Comparison of ENCODE assay signal across 8 cellular contexts in the genomic region with DNA sequence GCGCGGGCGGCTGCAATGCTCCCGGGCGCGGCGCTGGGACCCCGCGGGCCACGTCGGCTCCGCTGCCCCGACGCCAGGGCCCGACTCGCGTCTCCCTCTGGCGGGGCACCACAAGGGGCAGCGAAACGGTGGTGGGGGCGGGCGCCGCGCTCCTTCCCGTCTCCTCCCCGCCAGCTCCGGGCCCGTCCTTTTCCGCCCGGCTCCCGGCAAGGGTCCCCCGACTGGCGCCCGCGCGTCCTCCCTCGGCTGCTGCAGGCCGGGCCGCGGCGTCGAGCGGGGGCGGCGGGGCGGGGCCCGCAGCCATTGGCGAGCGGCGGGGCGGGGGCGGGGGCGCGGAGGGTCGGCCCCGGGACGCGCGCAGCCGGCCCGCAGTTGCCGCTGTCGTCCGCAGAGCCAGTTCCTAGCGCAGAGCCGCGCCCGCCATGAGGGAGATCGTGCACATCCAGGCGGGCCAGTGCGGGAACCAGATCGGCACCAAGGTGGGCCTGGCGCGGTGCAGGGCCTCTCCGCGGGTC. TPM values are rescaled to one million over a fixed set of nuclear protein-coding genes. Genes with fewer than 3 reads are reported as not detected.
DNase-seq lines count a peak whose midpoint lies in the region; ATAC-seq, FAIRE-seq and TF ChIP-seq lines count a peak whose summit lies in the region.

A gene (plus strand): TSS at position 371 of the 515 bp plus-strand sequence. CDS start 52 bp downstream, at position 423.

- peaks cover 2 to 10% of the 10 kb centered on the region in 2 experiments for H3K36me3 ChIP-seq in endothelial cell of umbilical vein (ENCODE audit: control insufficient read depth in 2 of 2, extremely low read depth in 1 of 2, insufficient read depth in 2 of 2, low read length in 2 of 2)

- no peaks in the 10 kb centered on the region for H4K20me1 ChIP-seq in endothelial cell of umbilical vein (replicated peaks; ENCODE audit: control insufficient read depth, extremely low read depth, insufficient read depth, low read length)

- H3K9me3 ChIP-seq in endothelial cell of umbilical vein (replicated peaks; ENCODE audit: control insufficient read depth, insufficient read depth, low read length) (no peaks in the 10 kb centered on the region), mononuclear cell (ENCODE audit: low read depth, low read length) (peaks cover 8% of the 10 kb centered on the region)

- no peaks in the 10 kb centered on the region for H3K27me3 ChIP-seq in endothelial cell of umbilical vein (ENCODE audit: control insufficient read depth in 2 of 2, insufficient read depth in 2 of 2, low read length in 2 of 2)
- peaks cover 18% of the 10 kb centered on the region for H3K27me3 ChIP-seq in mononuclear cell (ENCODE audit: insufficient read depth, low read length)

- POLR2A ChIA-PET in endothelial cell of umbilical vein (lab: Charles Lee), result interaction anchor here (0.6 to 4.0 kb wide), 12 partner anchors 9 to 69 kb away, joined by 4 to 46 read pairs (median 7); a partner anchor contains a TSS

- H3K9me1 ChIP-seq in endothelial cell of umbilical vein (replicated peaks; ENCODE audit: control insufficient read depth, extremely low read depth, insufficient read depth, low read length), result no peaks in the 10 kb centered on the region

- H3K4me1 Mint-ChIP-seq in T-helper 1 cell treated with Interleukin-12 subunit alpha and Interleukin-12 subunit beta and Interleukin-4 antibody, amounts not matched to agents 30 μg/mL and 1 μg/mL, for 36 hours (ENCODE audit: low read depth), result peaks cover 12% of the 10 kb centered on the region
- peaks cover 20% of the 10 kb centered on the region for H3K4me1 Mint-ChIP-seq in type B pancreatic cell (ENCODE audit: unreplicated experiment)

- peaks cover 60% of the 10 kb centered on the region for H3K79me2 ChIP-seq in endothelial cell of umbilical vein (ENCODE audit: control insufficient read depth, insufficient read depth, low read length)

- peak; percentile 64 for ATAC-seq in GM21360 (IDR thresholded peaks at IDR 0.05; ENCODE audit: unreplicated experiment)

- H3K27ac ChIP-seq in endothelial cell of umbilical vein (ENCODE audit: insufficient read depth, low read depth, low read length) (peak within 1 kb of the TSS; percentile 90), caudate nucleus (ENCODE audit: low read depth, low read length) (no peak within 1 kb of the TSS)

- BruUV-seq in endothelial cell of umbilical vein (replicated peaks; lab: Mats Ljungman, UMichigan), result no TSS peak

- peak; percentile 87 for TF ChIP-seq POLR2A in endothelial cell of umbilical vein (IDR thresholded peaks at IDR 0.05; ENCODE audit: low read depth, low read length)

- H3K4me2 ChIP-seq in endothelial cell of umbilical vein (ENCODE audit: insufficient read depth, low read length), result peak within 1 kb of the TSS; percentile 98

- CTCF ChIA-PET in endothelial cell of umbilical vein (lab: Charles Lee), result interaction anchor here (0.9 to 4.7 kb wide), 12 partner anchors 9 to 71 kb away, joined by 3 to 109 read pairs (median 6); a partner anchor contains a TSS

- intact Hi-C loops in endothelial cell of umbilical vein (cut with micrococcal nuclease), result loop anchor here (1.0 kb wide), 4 partner anchors 12 to 69 kb away; a partner anchor contains a TSS

- peak within 1 kb of the TSS; percentile 82 for H3K4me3 Mint-ChIP-seq in T-helper 1 cell treated with Interleukin-12 subunit alpha and Interleukin-12 subunit beta and Interleukin-4 antibody, amounts not matched to agents 30 μg/mL and 1 μg/mL, for 36 hours
- H3K4me3 Mint-ChIP-seq in type B pancreatic cell, result peak within 1 kb of the TSS; percentile 93

- H3K9ac ChIP-seq in endothelial cell of umbilical vein (replicated peaks; ENCODE audit: extremely low read depth, insufficient read depth, low read length), result peak within 1 kb of the TSS; percentile 95

- H3K4me1 ChIP-seq in endothelial cell of umbilical vein (ENCODE audit: control insufficient read depth, extremely low read depth, insufficient read depth, low read length) (peaks cover 25% of the 10 kb centered on the region), mononuclear cell (ENCODE audit: insufficient read depth, low read length) (peaks cover 24% of the 10 kb centered on the region)

- TF ChIP-seq CTCF in endothelial cell of umbilical vein (IDR thresholded peaks at IDR 0.05; ENCODE audit: extremely low read depth in 1 of 2, insufficient read depth in 1 of 2, low read depth in 1 of 2, low read length in 2 of 2), result no peak
- no peak for TF ChIP-seq CTCF in type B pancreatic cell (conservative IDR thresholded peaks at IDR 0.05)

- H3K36me3 Mint-ChIP-seq in T-helper 1 cell treated with Interleukin-12 subunit alpha and Interleukin-12 subunit beta and Interleukin-4 antibody, amounts not matched to agents 30 μg/mL and 1 μg/mL, for 36 hours (ENCODE audit: low read depth), result peaks cover 17% of the 10 kb centered on the region
- peaks cover 22% of the 10 kb centered on the region for H3K36me3 Mint-ChIP-seq in type B pancreatic cell

- peak within 1 kb of the TSS; percentile 52 for H3K27ac Mint-ChIP-seq in T-helper 1 cell treated with Interleukin-12 subunit alpha and Interleukin-12 subunit beta and Interleukin-4 antibody, amounts not matched to agents 30 μg/mL and 1 μg/mL, for 36 hours
- H3K27ac Mint-ChIP-seq in type B pancreatic cell, result peak within 1 kb of the TSS; percentile 96

- peaks cover 9% of the 10 kb centered on the region for H3K9me3 Mint-ChIP-seq in T-helper 1 cell treated with Interleukin-12 subunit alpha and Interleukin-12 subunit beta and Interleukin-4 antibody, amounts not matched to agents 30 μg/mL and 1 μg/mL, for 36 hours
- H3K9me3 Mint-ChIP-seq in type B pancreatic cell, result peaks cover 6% of the 10 kb centered on the region

- FAIRE-seq in endothelial cell of umbilical vein (lab: Jason Lieb, UNC), result peak; percentile 76

- peak; percentile 48 for DNase-seq in ELF-1 (ENCODE audit: low read depth, low spot score)
- DNase-seq in HK-2 (ENCODE audit: unreplicated experiment), result peak; percentile 68
- DNase-seq in endothelial cell of umbilical vein (ENCODE audit: low read depth, low spot score), result peak; percentile 85
- DNase-seq in type B pancreatic cell (ENCODE audit: extremely low spot score, unreplicated experiment), result no peak
- DNase-seq in caudate nucleus (lab: John Stamatoyannopoulos, UW), result no peak

- dilution Hi-C loops in endothelial cell of umbilical vein (cut with MboI; ENCODE audit: extremely low pct_ligation_motif_present, low sequenced_read_pairs), result no loop called here

- H2AFZ ChIP-seq in endothelial cell of umbilical vein (ENCODE audit: low read depth, low read length), result peak within 1 kb of the TSS; percentile 81

- H3K27me3 Mint-ChIP-seq in T-helper 1 cell treated with Interleukin-12 subunit alpha and Interleukin-12 subunit beta and Interleukin-4 antibody, amounts not matched to agents 30 μg/mL and 1 μg/mL, for 36 hours (ENCODE audit: low read depth), result peaks cover 51% of the 10 kb centered on the region
- H3K27me3 Mint-ChIP-seq in type B pancreatic cell, result peaks cover 30% of the 10 kb centered on the region

- H3K4me3 ChIP-seq in endothelial cell of umbilical vein (replicated peaks in 1 of 3; ENCODE audit: insufficient read depth in 1 of 3, low read depth in 1 of 3, low read length in 3 of 3) (peak within 1 kb of the TSS; percentile 43 to 86 (median 77)), mononuclear cell (ENCODE audit: low read length) (peak within 1 kb of the TSS; percentile 45)

TF ChIP-seq in endothelial cell of umbilical vein, 7 proteins besides CTCF, POLR2A, EP300 and RAD21:
- no peak for TF ChIP-seq FOS (IDR thresholded peaks at IDR 0.05; ENCODE audit: borderline replicate concordance, insufficient read depth, low read length)
- peak; percentile 90 for TF ChIP-seq POLR2AphosphoS5 (IDR thresholded peaks at IDR 0.05; ENCODE audit: insufficient read depth, low read depth, low read length)
- TF ChIP-seq EZH2 (IDR thresholded peaks at IDR 0.05; ENCODE audit: borderline replicate concordance, low read depth, low read length, severe bottlenecking), result no peak
- no peak for TF ChIP-seq JUN (IDR thresholded peaks at IDR 0.05; ENCODE audit: borderline replicate concordance, insufficient read depth, insufficient read length, low read depth)
- TF ChIP-seq MYC (IDR thresholded peaks at IDR 0.05; ENCODE audit: low read depth, low read length), result no peak

RNA-seq across cellular contexts. Expression of the gene that starts here (rescaled TPM):
- total RNA-seq in endothelial cell of umbilical vein, result 440 and 449 TPM in 2 replicates
- polyA plus RNA-seq in endothelial cell of umbilical vein, result 747 and 957 TPM in 2 replicates
- polyA plus RNA-seq in endothelial cell of umbilical vein (2011; cell fraction: cytosol; rRNA removed), result 533 and 584 TPM in 2 replicates
- polyA plus RNA-seq in endothelial cell of umbilical vein (2011; cell fraction: nucleus; rRNA removed), result 404 and 414 TPM in 2 replicates
- 451 and 542 TPM in 2 replicates for polyA plus RNA-seq in endothelial cell of umbilical vein (2012)
- polyA minus RNA-seq in endothelial cell of umbilical vein, result 433 and 508 TPM in 2 replicates
- 96.5 TPM for polyA minus RNA-seq in endothelial cell of umbilical vein (2011; cell fraction: cytosol; rRNA and poly(A)+ RNA removed)
- polyA minus RNA-seq in endothelial cell of umbilical vein (2011; cell fraction: nucleus; rRNA and poly(A)+ RNA removed), result 155 and 234 TPM in 2 replicates
- total RNA-seq in mononuclear cell, result 36.7 TPM
- 56.5 and 83.8 TPM in 2 replicates for total RNA-seq in type B pancreatic cell (ENCODE audit: low replicate concordance)

Comparison
In these comparisons a context has a peak if more than half of its experiments do, and no peak if none do; other contexts are left out.
1. DNase-seq: peak in ELF-1 (single experiment), HK-2 (single experiment) and endothelial cell of umbilical vein (single experiment); none in type B pancreatic cell (single experiment) and caudate nucleus (0 of 61).